ENCODE assay signal across 6 cellular contexts in genomic region chr4:122110304-122110703, GRCh38. TPM values are rescaled to one million over a fixed set of nuclear protein-coding genes. Genes with fewer than 3 reads are reported as not detected.
DNase-seq lines count a peak whose midpoint lies in the region; ATAC-seq, FAIRE-seq and TF ChIP-seq lines count a peak whose summit lies in the region.
"Not testable (repeated sequence)": the region's sequence is repeated elsewhere in the genome, so short reads cannot be mapped to it uniquely, and the experiment has no call there.

No MANE protein-coding gene starts in this region.

- FAIRE-seq in A549 (lab: Jason Lieb, UNC) = not testable (repeated sequence)

- H3K4me3 ChIP-seq in A549 (peak overlapping the region; percentile 53), Panc1 (ENCODE audit: low read depth in 2 of 2, low read length in 2 of 2) (peak overlapping the region; percentile 13 to 16; a peak in 2 of 4 replicates)
- not testable (repeated sequence) for H3K4me3 ChIP-seq in endodermal cell (ENCODE audit: low read length)

- H3K9ac ChIP-seq in endodermal cell (ENCODE audit: extremely low read depth, low read length, poor library complexity, severe bottlenecking) = not testable (repeated sequence)

- not testable (repeated sequence) for H3K27ac Mint-ChIP-seq in endodermal cell

- not testable (repeated sequence) for BruUV-seq in Panc1 (replicated peaks; lab: Mats Ljungman, UMichigan)

- CTCF ChIA-PET in A549 (lab: Yijun Ruan, JAX); Panc1 (lab: Charles Lee): not testable (repeated sequence)

- ATAC-seq in A549, Panc1: not testable (repeated sequence)

- H3K9me3 ChIP-seq in A549; Panc1 (ENCODE audit: control insufficient read depth, insufficient read depth, low read depth, low read length); endodermal cell (ENCODE audit: control insufficient read depth, low read length): not testable (repeated sequence)

- not testable (repeated sequence) for H3K27me3 ChIP-seq in Panc1 (ENCODE audit: control insufficient read depth, insufficient read depth, low read length)
- peaks cover 40% of the 10 kb centered on the region for H3K27me3 ChIP-seq in endodermal cell (ENCODE audit: control insufficient read depth, insufficient read depth, low read length, poor library complexity, severe bottlenecking)

- not testable (repeated sequence) for H3K36me3 Mint-ChIP-seq in endodermal cell (ENCODE audit: low read depth)

- in situ Hi-C loops in Panc1 (cut with HindIII; ENCODE audit: low pct_unique_long_range_greater_than_20kb, low sequenced_read_pairs) = not testable (repeated sequence)

- H3K4me2 ChIP-seq in A549 = peak overlapping the region; percentile 74

- not testable (repeated sequence) for TF ChIP-seq CTCF in A549 (IDR thresholded peaks at IDR 0.05); Panc1 (IDR thresholded peaks at IDR 0.05); endodermal cell (conservative IDR thresholded peaks at IDR 0.05)

- not testable (repeated sequence) for H3K9me3 Mint-ChIP-seq in endodermal cell

- intact Hi-C loops in Panc1 (cut with micrococcal nuclease; ENCODE audit: unreplicated experiment) = not testable (repeated sequence)

- H3K4me1 Mint-ChIP-seq in endodermal cell = peaks cover 17% of the 10 kb centered on the region

- H3K36me3 ChIP-seq in Panc1 (ENCODE audit: control insufficient read depth, insufficient read depth, low read length); endodermal cell (ENCODE audit: control insufficient read depth, insufficient read depth, low read length): not testable (repeated sequence)

- not testable (repeated sequence) for H3K4me3 Mint-ChIP-seq in endodermal cell

- TF ChIP-seq RAD21 in A549 (conservative IDR thresholded peaks at IDR 0.05 in 1 of 2, IDR thresholded peaks at IDR 0.05 in 1 of 2) = not testable (repeated sequence)

- peak overlapping the region; percentile 67 to 77 for H3K27ac ChIP-seq in A549
- not testable (repeated sequence) for H3K27ac ChIP-seq in Panc1 (ENCODE audit: low read length); endodermal cell (ENCODE audit: low read depth, low read length)

- TF ChIP-seq EP300 in A549 (IDR thresholded peaks at IDR 0.05) = not testable (repeated sequence)

- peaks cover 70% of the 10 kb centered on the region for H3K27me3 Mint-ChIP-seq in endodermal cell (ENCODE audit: insufficient read depth)

- 0% methylated on average over 8 of the region's 14 CpGs for WGBS in A549 (ENCODE audit: missing lambda C conversion rate)
- WGBS in endodermal cell (ENCODE audit: insufficient coverage in 1 of 2, insufficient read length in 1 of 2), 2 experiments = 86 to 100% methylated on average over 1 to 14 of the region's 14 CpGs

- DNase-seq in A549 (ENCODE audit: low read depth in 1 of 2, low spot score in 1 of 2) (peak in 1 of 2 experiments; percentile 23), ELF-1 (ENCODE audit: low read depth, low spot score) (peak; percentile 49), NCI-H146 (lab: John Stamatoyannopoulos, UW) (peak; percentile 26), NCI-H2171 treated with DMSO at 0.1 percent for 48 hours (lab: John Stamatoyannopoulos, UW) (peak; percentile 46), endodermal cell (peak; percentile 43)
- not testable (repeated sequence) for DNase-seq in Panc1 (ENCODE audit: low read depth, low spot score)

- H3K4me1 ChIP-seq in A549; Panc1 (ENCODE audit: control insufficient read depth, insufficient read depth, low read length); endodermal cell (ENCODE audit: control insufficient read depth, insufficient read depth, low read length): not testable (repeated sequence)

- not testable (repeated sequence) for TF ChIP-seq POLR2A in A549 (IDR thresholded peaks at IDR 0.05; ENCODE audit: low read length)

- POLR2A ChIA-PET in A549 (lab: Yijun Ruan, JAX); Panc1 (lab: Charles Lee): not testable (repeated sequence)

RNA-seq across cellular contexts. Expression of gene BLTP1, which starts 41.8 kb away (rescaled TPM):
- 30.4 and 35.6 TPM in 2 replicates for polyA plus RNA-seq in A549 (2011; rRNA removed)
- polyA plus RNA-seq in A549 (2012; cell fraction: cytosol; rRNA removed) = 3.0 and 3.8 TPM in 2 replicates
- 4.4 and 6.2 TPM in 2 replicates for polyA plus RNA-seq in A549 (2012; cell fraction: nucleus; rRNA removed)
- 5.8 to 7.3 TPM (median 7.1 TPM) in 3 replicates for polyA plus RNA-seq in A549 (2017; fragmentation: RNase III; extraction: RNeasy Plus Mini Kit Qiagen cat#74134 plus additional on column Dnase treatment)
- polyA minus RNA-seq in A549 (2011; rRNA and poly(A)+ RNA removed) = 76.9 and 77.8 TPM in 2 replicates
- 24.5 TPM for total RNA-seq in Panc1 (2021; ENCODE audit: unreplicated experiment)
- polyA plus RNA-seq in Panc1 (2012; ENCODE audit: insufficient read length) = 9.7 TPM
- 10 to 100 TPM; 43.0 to 52.5 TPM for total RNA-seq in endodermal cell
- 34.5 TPM for polyA plus RNA-seq in endodermal cell (2013, experiment 1 of 2)
- polyA plus RNA-seq in endodermal cell (2013, experiment 2 of 2) = 36.8 TPM
